Comparison of ENCODE assay signal across 1 cellular context in the genomic region with DNA sequence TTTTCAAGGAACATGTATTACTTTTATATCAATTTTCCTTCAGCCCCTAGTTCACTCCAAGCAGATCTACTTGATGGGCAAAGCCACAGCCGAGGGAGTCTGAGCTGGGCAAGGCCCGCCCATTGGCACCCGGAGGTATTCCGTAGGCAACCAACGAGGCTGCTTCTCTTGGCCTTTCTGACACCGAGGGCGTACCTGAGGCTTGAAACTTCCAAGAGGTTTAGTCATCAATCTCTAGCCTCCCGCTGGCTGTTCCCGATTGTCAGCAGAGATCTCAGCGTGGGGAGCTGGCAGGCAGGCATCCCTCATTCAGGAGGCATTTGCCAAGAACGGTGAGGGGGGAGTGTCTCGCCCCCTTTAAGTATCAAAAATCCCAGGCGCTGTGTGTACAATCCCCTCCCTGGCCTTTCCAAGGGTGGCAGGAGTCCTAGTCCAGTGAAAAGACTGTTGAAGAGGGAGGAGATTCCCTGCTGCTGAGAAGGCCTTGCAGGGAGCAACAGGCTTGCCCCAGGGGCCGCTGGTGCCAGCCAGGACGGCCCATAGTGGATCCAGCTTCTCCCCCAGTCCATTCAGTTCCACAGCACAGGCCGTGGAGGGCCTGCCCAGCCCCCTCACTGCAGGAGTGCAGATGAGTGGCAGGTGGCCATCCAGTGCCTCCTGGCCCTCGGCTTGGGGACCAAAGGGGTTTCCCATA.
TF ChIP-seq lines count a peak whose summit lies in the region.

No MANE protein-coding gene starts in this region.

TF ChIP-seq in GM23338, 12 proteins besides CTCF, POLR2A, EP300 and RAD21 (continued from another document):
- TF ChIP-seq, protein P1, sequence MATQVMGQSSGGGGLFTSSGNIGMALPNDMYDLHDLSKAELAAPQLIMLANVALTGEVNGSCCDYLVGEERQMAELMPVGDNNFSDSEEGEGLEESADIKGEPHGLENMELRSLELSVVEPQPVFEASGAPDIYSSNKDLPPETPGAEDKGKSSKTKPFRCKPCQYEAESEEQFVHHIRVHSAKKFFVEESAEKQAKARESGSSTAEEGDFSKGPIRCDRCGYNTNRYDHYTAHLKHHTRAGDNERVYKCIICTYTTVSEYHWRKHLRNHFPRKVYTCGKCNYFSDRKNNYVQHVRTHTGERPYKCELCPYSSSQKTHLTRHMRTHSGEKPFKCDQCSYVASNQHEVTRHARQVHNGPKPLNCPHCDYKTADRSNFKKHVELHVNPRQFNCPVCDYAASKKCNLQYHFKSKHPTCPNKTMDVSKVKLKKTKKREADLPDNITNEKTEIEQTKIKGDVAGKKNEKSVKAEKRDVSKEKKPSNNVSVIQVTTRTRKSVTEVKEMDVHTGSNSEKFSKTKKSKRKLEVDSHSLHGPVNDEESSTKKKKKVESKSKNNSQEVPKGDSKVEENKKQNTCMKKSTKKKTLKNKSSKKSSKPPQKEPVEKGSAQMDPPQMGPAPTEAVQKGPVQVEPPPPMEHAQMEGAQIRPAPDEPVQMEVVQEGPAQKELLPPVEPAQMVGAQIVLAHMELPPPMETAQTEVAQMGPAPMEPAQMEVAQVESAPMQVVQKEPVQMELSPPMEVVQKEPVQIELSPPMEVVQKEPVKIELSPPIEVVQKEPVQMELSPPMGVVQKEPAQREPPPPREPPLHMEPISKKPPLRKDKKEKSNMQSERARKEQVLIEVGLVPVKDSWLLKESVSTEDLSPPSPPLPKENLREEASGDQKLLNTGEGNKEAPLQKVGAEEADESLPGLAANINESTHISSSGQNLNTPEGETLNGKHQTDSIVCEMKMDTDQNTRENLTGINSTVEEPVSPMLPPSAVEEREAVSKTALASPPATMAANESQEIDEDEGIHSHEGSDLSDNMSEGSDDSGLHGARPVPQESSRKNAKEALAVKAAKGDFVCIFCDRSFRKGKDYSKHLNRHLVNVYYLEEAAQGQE (IDR thresholded peaks at IDR 0.05; ENCODE audit: unreplicated experiment) = no peak
- TF ChIP-seq, protein P2, sequence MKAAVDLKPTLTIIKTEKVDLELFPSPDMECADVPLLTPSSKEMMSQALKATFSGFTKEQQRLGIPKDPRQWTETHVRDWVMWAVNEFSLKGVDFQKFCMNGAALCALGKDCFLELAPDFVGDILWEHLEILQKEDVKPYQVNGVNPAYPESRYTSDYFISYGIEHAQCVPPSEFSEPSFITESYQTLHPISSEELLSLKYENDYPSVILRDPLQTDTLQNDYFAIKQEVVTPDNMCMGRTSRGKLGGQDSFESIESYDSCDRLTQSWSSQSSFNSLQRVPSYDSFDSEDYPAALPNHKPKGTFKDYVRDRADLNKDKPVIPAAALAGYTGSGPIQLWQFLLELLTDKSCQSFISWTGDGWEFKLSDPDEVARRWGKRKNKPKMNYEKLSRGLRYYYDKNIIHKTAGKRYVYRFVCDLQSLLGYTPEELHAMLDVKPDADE (IDR thresholded peaks at IDR 0.05) = no peak
- TF ChIP-seq JUNB (IDR thresholded peaks at IDR 0.05; ENCODE audit: unreplicated experiment) (no peak), ZNF114 (CRISPR knock-in tag; IDR thresholded peaks at IDR 0.05) (no peak)
TF ChIP-seq in GM23338: peak in this region for 0.
